Comparison of ENCODE assay signal across 1 cellular context in the genomic region with DNA sequence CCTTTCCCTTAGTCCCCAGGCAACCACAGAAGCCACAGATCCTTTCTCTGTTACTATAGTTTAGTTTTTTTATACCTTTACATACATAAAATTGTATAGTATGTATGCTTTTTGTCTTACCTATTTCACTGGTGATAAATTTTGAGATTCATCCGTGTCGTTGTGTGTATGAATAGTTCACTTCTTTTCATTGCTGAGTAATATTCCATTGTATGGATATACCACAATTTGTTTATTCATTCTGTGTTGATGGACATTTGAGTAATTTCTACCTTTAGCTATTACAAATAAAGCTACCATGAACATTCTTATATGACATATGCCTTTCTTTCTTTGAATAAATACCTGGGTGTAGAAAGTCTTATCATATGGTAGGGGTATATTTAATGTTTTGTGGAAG.
TF ChIP-seq lines count a peak whose summit lies in the region.

No MANE protein-coding gene starts in this region.

TF ChIP-seq in K562, 482 proteins besides CTCF, POLR2A, EP300 and RAD21 (continued from another document):
- no peak for TF ChIP-seq CEBPZ (IDR thresholded peaks at IDR 0.05; ENCODE audit: borderline replicate concordance, low read depth, low read length)
- TF ChIP-seq, protein P1, sequence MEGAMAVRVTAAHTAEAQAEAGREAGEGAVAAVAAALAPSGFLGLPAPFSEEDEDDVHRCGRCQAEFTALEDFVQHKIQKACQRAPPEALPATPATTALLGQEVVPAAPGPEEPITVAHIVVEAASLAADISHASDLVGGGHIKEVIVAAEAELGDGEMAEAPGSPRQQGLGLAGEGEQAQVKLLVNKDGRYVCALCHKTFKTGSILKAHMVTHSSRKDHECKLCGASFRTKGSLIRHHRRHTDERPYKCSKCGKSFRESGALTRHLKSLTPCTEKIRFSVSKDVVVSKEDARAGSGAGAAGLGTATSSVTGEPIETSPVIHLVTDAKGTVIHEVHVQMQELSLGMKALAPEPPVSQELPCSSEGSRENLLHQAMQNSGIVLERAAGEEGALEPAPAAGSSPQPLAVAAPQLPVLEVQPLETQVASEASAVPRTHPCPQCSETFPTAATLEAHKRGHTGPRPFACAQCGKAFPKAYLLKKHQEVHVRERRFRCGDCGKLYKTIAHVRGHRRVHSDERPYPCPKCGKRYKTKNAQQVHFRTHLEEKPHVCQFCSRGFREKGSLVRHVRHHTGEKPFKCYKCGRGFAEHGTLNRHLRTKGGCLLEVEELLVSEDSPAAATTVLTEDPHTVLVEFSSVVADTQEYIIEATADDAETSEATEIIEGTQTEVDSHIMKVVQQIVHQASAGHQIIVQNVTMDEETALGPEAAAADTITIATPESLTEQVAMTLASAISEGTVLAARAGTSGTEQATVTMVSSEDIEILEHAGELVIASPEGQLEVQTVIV (CRISPR knock-in tag; IDR thresholded peaks at IDR 0.05; ENCODE audit: borderline replicate concordance), result no peak
- no peak for TF ChIP-seq BRD4 (IDR thresholded peaks at IDR 0.05)
- no peak for TF ChIP-seq HDAC8 (tag; IDR thresholded peaks at IDR 0.05)
- no peak for TF ChIP-seq FOXJ3 (CRISPR knock-in tag; IDR thresholded peaks at IDR 0.05)
- no peak for TF ChIP-seq HMG20B (CRISPR knock-in tag; IDR thresholded peaks at IDR 0.05)
- no peak for TF ChIP-seq ZKSCAN3 (CRISPR knock-in tag; IDR thresholded peaks at IDR 0.05)
- TF ChIP-seq, protein P2, sequence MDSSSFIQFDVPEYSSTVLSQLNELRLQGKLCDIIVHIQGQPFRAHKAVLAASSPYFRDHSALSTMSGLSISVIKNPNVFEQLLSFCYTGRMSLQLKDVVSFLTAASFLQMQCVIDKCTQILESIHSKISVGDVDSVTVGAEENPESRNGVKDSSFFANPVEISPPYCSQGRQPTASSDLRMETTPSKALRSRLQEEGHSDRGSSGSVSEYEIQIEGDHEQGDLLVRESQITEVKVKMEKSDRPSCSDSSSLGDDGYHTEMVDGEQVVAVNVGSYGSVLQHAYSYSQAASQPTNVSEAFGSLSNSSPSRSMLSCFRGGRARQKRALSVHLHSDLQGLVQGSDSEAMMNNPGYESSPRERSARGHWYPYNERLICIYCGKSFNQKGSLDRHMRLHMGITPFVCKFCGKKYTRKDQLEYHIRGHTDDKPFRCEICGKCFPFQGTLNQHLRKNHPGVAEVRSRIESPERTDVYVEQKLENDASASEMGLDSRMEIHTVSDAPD (CRISPR knock-in tag; IDR thresholded peaks at IDR 0.05), result no peak
- no peak for TF ChIP-seq BCOR (IDR thresholded peaks at IDR 0.05)
- TF ChIP-seq KDM4B (IDR thresholded peaks at IDR 0.05; ENCODE audit: borderline replicate concordance in 2 of 2, low read depth in 1 of 2), result no peak
- no peak for TF ChIP-seq SRF (CRISPR knock-in tag; IDR thresholded peaks at IDR 0.05)
- no peak for TF ChIP-seq CSDE1 (IDR thresholded peaks at IDR 0.05)
TF ChIP-seq in K562: peak in this region for 2.
